9 cellular contexts compared by ENCODE assay signal in the genomic region with DNA sequence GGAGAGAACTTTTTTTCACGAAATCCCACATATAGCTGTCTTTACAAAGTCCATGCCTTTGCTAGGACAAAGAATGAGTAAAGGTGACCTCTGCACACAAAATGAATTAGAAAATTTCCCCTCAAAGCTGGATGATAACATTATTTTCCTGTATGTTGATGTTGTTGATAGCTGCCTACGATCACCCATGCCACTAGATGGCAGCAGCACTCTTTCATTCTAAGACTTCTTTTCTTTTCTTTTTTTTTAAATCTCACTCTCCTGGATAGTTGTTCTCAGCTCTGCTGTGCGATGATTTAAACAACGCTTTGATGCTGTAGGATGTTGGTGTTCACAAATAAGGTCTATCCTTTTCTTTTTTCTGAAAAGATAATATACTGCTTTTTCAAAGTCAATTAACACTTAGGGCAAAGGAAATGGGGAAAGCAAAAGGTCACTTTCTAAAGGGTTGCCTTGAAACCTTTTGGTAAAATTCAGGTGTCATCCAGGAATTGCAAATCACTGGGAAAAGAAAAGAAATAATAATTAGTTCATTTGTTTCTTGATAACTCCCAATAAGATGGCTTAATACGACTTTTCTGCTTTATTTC.
A peak's percentile ranks its signal among the peaks of the same experiment; 100 is the strongest.
DNase-seq lines count a peak whose midpoint lies in the region; ATAC-seq and TF ChIP-seq lines count a peak whose summit lies in the region.
"Had no signal": no experiment of that assay in that cellular context is flagged by ENCODE, and none has a peak within 500 bp of the region (broad histone marks: within the 10 kb centered on the region; RNA-seq: fewer than 3 reads in every experiment).

No MANE protein-coding gene starts in this region.

- H3K4me3 ChIP-seq in NT2/D1 (ENCODE audit: insufficient read length, low read depth) (no peak overlapping the region), psoas muscle (no peak overlapping the region)

- H3K4me3 Mint-ChIP-seq in activated T-cell treated with anti-CD3 and anti-CD28 coated beads, Interleukin-2, amount 50 U/mL, for 72 hours, result no peak overlapping the region
- H3K4me3 Mint-ChIP-seq in activated T-helper 17 cell treated with anti-CD3 and anti-CD28 coated beads, Interleukin-2, amount 50 U/mL, for 72 hours, result no peak overlapping the region
- H3K4me3 Mint-ChIP-seq: central memory CD8-positive, alpha-beta T cell had no signal

- DNase-seq in EL, result peak; percentile 54
- DNase-seq in HUDEP-2 (lab: John Stamatoyannopoulos, UW; ENCODE audit: unreplicated experiment in 76 of 76), result peak in 46 of 76 experiments; percentile 0 to 67 (median 18)
- peak; percentile 68 for DNase-seq in NT2/D1 (ENCODE audit: low read depth, low spot score)
- DNase-seq in activated T-cell treated with anti-CD3 and anti-CD28 coated beads, Interleukin-2, amount 50 U/mL, for 72 hours, result peak; percentile 39 to 47
- peak; percentile 78 for DNase-seq in glomerular endothelial cell (ENCODE audit: extremely low read depth, low read depth, low spot score)
- DNase-seq in psoas muscle, result peak in 1 of 2 donors; percentile 18

- TF ChIP-seq CTCF in psoas muscle (IDR thresholded peaks at IDR 0.05), result peak; percentile 89

- H3K36me3 ChIP-seq in NT2/D1 (ENCODE audit: insufficient read depth, insufficient read length, low read length) (no peaks in the 10 kb centered on the region), psoas muscle (ENCODE audit: insufficient read depth in 1 of 2, low read depth in 1 of 2) (no peaks in the 10 kb centered on the region)

- H3K9me3 ChIP-seq in NT2/D1 (ENCODE audit: insufficient read depth, low read length), result no peaks in the 10 kb centered on the region
- H3K9me3 ChIP-seq in psoas muscle, result no peaks in the 10 kb centered on the region

- intact Hi-C loops in psoas muscle (cut with DNase I), result loop anchor here (1.0 to 5.0 kb wide), 2 partner anchors 279 to 280 kb away; no protein-coding TSS in a partner anchor

- H3K4me1 ChIP-seq in NT2/D1 (ENCODE audit: insufficient read depth, insufficient read length) (no peaks in the 10 kb centered on the region), psoas muscle (no peaks in the 10 kb centered on the region)

- H3K27me3 ChIP-seq in NT2/D1 (ENCODE audit: insufficient read depth, insufficient read length), result no peaks in the 10 kb centered on the region
- no peaks in the 10 kb centered on the region for H3K27me3 ChIP-seq in psoas muscle (ENCODE audit: insufficient read depth in 3 of 3, low read length in 2 of 3)

- peak; percentile 78 for ATAC-seq in GM21526 (IDR thresholded peaks at IDR 0.05; ENCODE audit: low FRiP score, unreplicated experiment)
- no peak for ATAC-seq in activated T-cell treated with anti-CD3 and anti-CD28 coated beads, Interleukin-2, amount 50 U/mL, for 72 hours (replicated peaks in 1 of 2)
- ATAC-seq in psoas muscle, result peak in 3 of 4 donors; percentile 55 to 61 (median 59)
- ATAC-seq in activated T-helper 17 cell treated with anti-CD3 and anti-CD28 coated beads, Interleukin-2, amount 50 U/mL, for 72 hours (replicated peaks), result no peak

- H3K27ac ChIP-seq in psoas muscle, result no peak overlapping the region

- H3K27ac Mint-ChIP-seq in activated T-cell treated with anti-CD3 and anti-CD28 coated beads, Interleukin-2, amount 50 U/mL, for 72 hours, result no peak overlapping the region
- H3K27ac Mint-ChIP-seq in activated T-helper 17 cell treated with anti-CD3 and anti-CD28 coated beads, Interleukin-2, amount 50 U/mL, for 72 hours, result no peak overlapping the region

- H3K9ac ChIP-seq in NT2/D1 (ENCODE audit: insufficient read length, low read depth), result no peak overlapping the region

- no peaks in the 10 kb centered on the region for H3K36me3 Mint-ChIP-seq in activated T-cell treated with anti-CD3 and anti-CD28 coated beads, Interleukin-2, amount 50 U/mL, for 72 hours (ENCODE audit: insufficient read depth in 2 of 2)
- no peaks in the 10 kb centered on the region for H3K36me3 Mint-ChIP-seq in activated T-helper 17 cell treated with anti-CD3 and anti-CD28 coated beads, Interleukin-2, amount 50 U/mL, for 72 hours (ENCODE audit: low read depth)

- no peaks in the 10 kb centered on the region for H3K9me3 Mint-ChIP-seq in activated T-cell treated with anti-CD3 and anti-CD28 coated beads, Interleukin-2, amount 50 U/mL, for 72 hours
- H3K9me3 Mint-ChIP-seq in activated T-helper 17 cell treated with anti-CD3 and anti-CD28 coated beads, Interleukin-2, amount 50 U/mL, for 72 hours, result no peaks in the 10 kb centered on the region
- H3K9me3 Mint-ChIP-seq: central memory CD8-positive, alpha-beta T cell had no signal

- no peaks in the 10 kb centered on the region for H3K4me1 Mint-ChIP-seq in activated T-cell treated with anti-CD3 and anti-CD28 coated beads, Interleukin-2, amount 50 U/mL, for 72 hours (ENCODE audit: low read depth)
- peaks cover 5% of the 10 kb centered on the region for H3K4me1 Mint-ChIP-seq in activated T-helper 17 cell treated with anti-CD3 and anti-CD28 coated beads, Interleukin-2, amount 50 U/mL, for 72 hours
- H3K4me1 Mint-ChIP-seq: central memory CD8-positive, alpha-beta T cell had no signal

- WGBS in psoas muscle, 3 donors, result 12 to 13% (median 12%) methylated on average over 5 of the region's 5 CpGs

- peaks cover 18% of the 10 kb centered on the region for H3K27me3 Mint-ChIP-seq in activated T-cell treated with anti-CD3 and anti-CD28 coated beads, Interleukin-2, amount 50 U/mL, for 72 hours (ENCODE audit: low read depth)
- H3K27me3 Mint-ChIP-seq in activated T-helper 17 cell treated with anti-CD3 and anti-CD28 coated beads, Interleukin-2, amount 50 U/mL, for 72 hours, result peaks cover 14% of the 10 kb centered on the region

Comparison
In these comparisons a context has a peak if more than half of its experiments do, and no peak if none do; other contexts are left out.
1. ATAC-seq: peak in GM21526 (single experiment) and psoas muscle (3 of 4); none in activated T-cell treated with anti-CD3 and anti-CD28 coated beads, Interleukin-2, amount 50 U/mL, for 72 hours (0 of 2) and activated T-helper 17 cell treated with anti-CD3 and anti-CD28 coated beads, Interleukin-2, amount 50 U/mL, for 72 hours (single experiment).